In genomic region chr3:112794622-112795172, GRCh38 we compare ENCODE assay signal across 14 cellular contexts. TPM values are rescaled to one million over a fixed set of nuclear protein-coding genes. Genes with fewer than 3 reads are reported as not detected.
A peak's percentile ranks its signal among the peaks of the same experiment; 100 is the strongest.
DNase-seq lines count a peak whose midpoint lies in the region; ATAC-seq and TF ChIP-seq lines count a peak whose summit lies in the region.
"Had no signal": no experiment of that assay in that cellular context is flagged by ENCODE, and none has a peak within 500 bp of the region (broad histone marks: within the 10 kb centered on the region; RNA-seq: fewer than 3 reads in every experiment).

No MANE protein-coding gene starts in this region.

- no peak overlapping the region for H3K4me3 ChIP-seq in heart right ventricle
- no peak overlapping the region for H3K4me3 ChIP-seq in lower lobe of right lung
- no peak overlapping the region for H3K4me3 ChIP-seq in upper lobe of right lung

- ATAC-seq in heart right ventricle (peak in 6 of 8 donors; percentile 42 to 86 (median 53)), T-helper 17 cell (peak; percentile 66), lower lobe of right lung (peak; percentile 66 to 75), upper lobe of right lung (peak; percentile 68), GM21447 (IDR thresholded peaks at IDR 0.05; ENCODE audit: unreplicated experiment) (no peak)

- CTCF ChIA-PET in activated naive CD4-positive, alpha-beta T cell treated with anti-CD3 and anti-CD28 coated beads for 36 hours (lab: Charles Lee): interaction anchor here (1.2 kb wide), 1 partner anchor 20 kb away, joined by 3 read pairs; no protein-coding TSS in a partner anchor

- WGBS in heart right ventricle, 2 donors: 24 to 26% methylated on average over 6 of the region's 6 CpGs

- intact Hi-C loops in heart right ventricle (cut with DNase I): no loop called here
- intact Hi-C loops in cardiac septum (cut with DNase I): no loop called here
- intact Hi-C loops in lower lobe of right lung (cut with DNase I): no loop called here
- intact Hi-C loops in upper lobe of right lung (cut with DNase I): no loop called here
- intact Hi-C loops in activated naive CD4-positive, alpha-beta T cell treated with anti-CD3 and anti-CD28 coated beads for 36 hours (cut with micrococcal nuclease): no loop called here

- no peak for DNase-seq in heart right ventricle
- no peak for DNase-seq in cardiac septum (ENCODE audit: low spot score)
- no peak for DNase-seq in T-helper 17 cell
- DNase-seq in lower lobe of right lung: no peak
- no peak for DNase-seq in upper lobe of right lung
- DNase-seq in activated naive CD4-positive, alpha-beta T cell treated with anti-CD3 and anti-CD28 coated beads for 36 hours: no peak
- DNase-seq in effector CD8-positive, alpha-beta T cell (lab: John Stamatoyannopoulos, UW): no peak
- DNase-seq: activated CD8-positive, alpha-beta memory T cell treated with anti-CD3 and anti-CD28 coated beads, Interleukin-2, amount 50 U/mL, for 48 hours; GF-D8; stimulated activated naive CD4-positive, alpha-beta T cell treated with Interleukin-2 at 50 U/mL for 16 hours had no signal

- H3K27ac Mint-ChIP-seq in T-helper 17 cell: peak overlapping the region; percentile 86
- no peak overlapping the region for H3K27ac Mint-ChIP-seq in activated naive CD4-positive, alpha-beta T cell treated with anti-CD3 and anti-CD28 coated beads for 36 hours

- H3K4me1 ChIP-seq in heart right ventricle: peaks cover 0 to 26% (median 4%) of the 10 kb centered on the region in 9 donors
- peaks cover 9% of the 10 kb centered on the region for H3K4me1 ChIP-seq in lower lobe of right lung
- peaks cover 11% of the 10 kb centered on the region for H3K4me1 ChIP-seq in upper lobe of right lung

- H3K9me3 ChIP-seq in heart right ventricle (no peaks in the 10 kb centered on the region), T-helper 17 cell (ENCODE audit: control insufficient read depth, low read length, poor library complexity, severe bottlenecking) (no peaks in the 10 kb centered on the region), lower lobe of right lung (no peaks in the 10 kb centered on the region), upper lobe of right lung (no peaks in the 10 kb centered on the region)

- no peaks in the 10 kb centered on the region for H3K9me3 Mint-ChIP-seq in activated naive CD4-positive, alpha-beta T cell treated with anti-CD3 and anti-CD28 coated beads for 36 hours

- peak overlapping the region; percentile 57 for H3K4me3 Mint-ChIP-seq in T-helper 17 cell
- H3K4me3 Mint-ChIP-seq in activated naive CD4-positive, alpha-beta T cell treated with anti-CD3 and anti-CD28 coated beads for 36 hours: no peak overlapping the region
- H3K4me3 Mint-ChIP-seq: neural crest cell had no signal

- no peaks in the 10 kb centered on the region for H3K27me3 Mint-ChIP-seq in T-helper 17 cell
- no peaks in the 10 kb centered on the region for H3K27me3 Mint-ChIP-seq in activated naive CD4-positive, alpha-beta T cell treated with anti-CD3 and anti-CD28 coated beads for 36 hours (ENCODE audit: low read depth)

- H3K27me3 ChIP-seq in heart right ventricle (no peaks in the 10 kb centered on the region), lower lobe of right lung (ENCODE audit: low read depth) (no peaks in the 10 kb centered on the region), upper lobe of right lung (no peaks in the 10 kb centered on the region)

- H3K36me3 ChIP-seq in heart right ventricle: no peaks in the 10 kb centered on the region
- H3K36me3 ChIP-seq in lower lobe of right lung: no peaks in the 10 kb centered on the region
- H3K36me3 ChIP-seq in upper lobe of right lung: no peaks in the 10 kb centered on the region

- peak overlapping the region in 2 of 10 donors; percentile 37 to 75 for H3K27ac ChIP-seq in heart right ventricle
- no peak overlapping the region for H3K27ac ChIP-seq in lower lobe of right lung
- H3K27ac ChIP-seq in upper lobe of right lung: no peak overlapping the region

- TF ChIP-seq CTCF in heart right ventricle (IDR thresholded peaks at IDR 0.05) (no peak), lower lobe of right lung (IDR thresholded peaks at IDR 0.05) (no peak), upper lobe of right lung (IDR thresholded peaks at IDR 0.05) (no peak)

- H3K36me3 Mint-ChIP-seq in T-helper 17 cell (ENCODE audit: low read depth): no peaks in the 10 kb centered on the region
- H3K36me3 Mint-ChIP-seq in activated naive CD4-positive, alpha-beta T cell treated with anti-CD3 and anti-CD28 coated beads for 36 hours (ENCODE audit: low read depth): no peaks in the 10 kb centered on the region

- H3K4me1 Mint-ChIP-seq in T-helper 17 cell: peaks cover 23% of the 10 kb centered on the region
- H3K4me1 Mint-ChIP-seq in activated naive CD4-positive, alpha-beta T cell treated with anti-CD3 and anti-CD28 coated beads for 36 hours (ENCODE audit: low read depth): peaks cover 26% of the 10 kb centered on the region
- H3K4me1 Mint-ChIP-seq: neural crest cell had no signal

RNA-seq across cellular contexts. Expression of gene CD200R1L, which starts 52.0 kb away (rescaled TPM):
- total RNA-seq in heart right ventricle (not detected), cardiac septum (not detected), T-helper 17 cell (not detected), lower lobe of right lung (not detected), upper lobe of right lung (not detected)
- not detected for polyA plus RNA-seq in heart right ventricle
- not detected for total RNA-seq in activated naive CD4-positive, alpha-beta T cell treated with anti-CD3 and anti-CD28 coated beads for 36 hours
- total RNA-seq: neural crest cell; T-helper 2 cell treated with Interferon-gamma antibody and Interleukin-4, amounts not matched to agents 100 ng/mL and 5 ng/mL, for 36 hours had no signal
- polyA plus RNA-seq: AG04450 had no signal
